Comparison of ENCODE assay signal across 16 cellular contexts in the genomic region with DNA sequence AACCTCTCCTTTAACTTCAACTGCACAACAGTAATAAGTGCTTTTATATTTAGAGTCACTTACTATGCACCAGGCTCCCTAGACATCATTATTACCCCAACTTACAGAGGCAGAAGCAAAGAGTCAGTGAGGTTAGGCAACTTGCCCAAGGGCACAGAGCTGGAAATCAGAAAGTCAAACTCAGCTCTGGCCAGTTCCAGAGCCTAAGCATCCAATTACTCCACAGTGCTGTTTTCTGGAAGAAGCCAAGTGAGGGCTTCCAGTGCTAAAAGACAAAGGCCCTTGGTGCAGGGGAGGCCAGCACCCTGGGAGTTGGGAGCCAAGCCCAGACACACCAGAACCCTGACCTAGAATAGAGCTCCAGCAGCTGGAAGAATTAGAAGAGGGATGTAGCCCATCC. TPM values are rescaled to one million over a fixed set of nuclear protein-coding genes. Genes with fewer than 3 reads are reported as not detected.
DNase-seq lines count a peak whose midpoint lies in the region; ATAC-seq and TF ChIP-seq lines count a peak whose summit lies in the region.
"Had no signal": no experiment of that assay in that cellular context is flagged by ENCODE, and none has a peak within 500 bp of the region (broad histone marks: within the 10 kb centered on the region; RNA-seq: fewer than 3 reads in every experiment).

No MANE protein-coding gene starts in this region.

- no peak overlapping the region for H3K27ac Mint-ChIP-seq in mesothelial cell of epicardium
- H3K27ac Mint-ChIP-seq: CD4-positive, CD25-positive, alpha-beta regulatory T cell; HFFc6 had no signal

- H2BK20ac ChIP-seq in IMR-90 (ENCODE audit: low read depth, low read length): no peak overlapping the region

- no peaks in the 10 kb centered on the region for H4K20me1 ChIP-seq in IMR-90 (ENCODE audit: insufficient read depth, low read length)
- H4K20me1 ChIP-seq: BLaER1 had no signal

- POLR2A ChIA-PET in IMR-90 (lab: Charles Lee; ENCODE audit: unreplicated experiment): no interaction called here

- H3K4ac ChIP-seq in IMR-90 (ENCODE audit: low read depth, low read length): no peak overlapping the region

- no peaks in the 10 kb centered on the region for H3K79me1 ChIP-seq in IMR-90 (ENCODE audit: low read depth in 1 of 2, low read length in 2 of 2)

- H3K4me2 ChIP-seq in IMR-90 (ENCODE audit: low read depth, low read length): no peak overlapping the region
- H3K4me2 ChIP-seq: BLaER1 had no signal

- in situ Hi-C loops in IMR-90 (cut with MboI; ENCODE audit: low sequenced_read_pairs): no loop called here

- H3K27me3 ChIP-seq in IMR-90 (ENCODE audit: control insufficient read depth, insufficient read depth, low read length): peaks cover 3% of the 10 kb centered on the region; the same call in 1 of the 2 replicates
- H3K27me3 ChIP-seq: BLaER1 had no signal

- CTCF ChIA-PET in IMR-90 (lab: Yijun Ruan, JAX): interaction anchor here (0.6 kb wide), 1 partner anchor 1134 kb away, joined by 5 read pairs; no protein-coding TSS in a partner anchor

- H3K4me1 Mint-ChIP-seq in mesothelial cell of epicardium: peaks cover 11% of the 10 kb centered on the region
- H3K4me1 Mint-ChIP-seq: CD4-positive, CD25-positive, alpha-beta regulatory T cell had no signal

- TF ChIP-seq POLR2A in IMR-90 (IDR thresholded peaks at IDR 0.05; ENCODE audit: low read depth, low read length): no peak

- H3K9me3 ChIP-seq in IMR-90 (ENCODE audit: control insufficient read depth, insufficient read depth, low read length): no peaks in the 10 kb centered on the region

- H3K4me3 ChIP-seq in IMR-90 (ENCODE audit: insufficient read depth, low read depth, low read length) (no peak overlapping the region), coronary artery (no peak overlapping the region)
- H3K4me3 ChIP-seq: BLaER1, GM12878 had no signal

- H3K27me3 Mint-ChIP-seq in mesothelial cell of epicardium (ENCODE audit: low read depth): peaks cover 11% of the 10 kb centered on the region
- H3K27me3 Mint-ChIP-seq: CD4-positive, CD25-positive, alpha-beta regulatory T cell had no signal

- H3K4me3 Mint-ChIP-seq in mesothelial cell of epicardium: no peak overlapping the region
- H3K4me3 Mint-ChIP-seq: CD4-positive, CD25-positive, alpha-beta regulatory T cell; HFFc6 had no signal

- no peak overlapping the region for H2BK5ac ChIP-seq in IMR-90 (ENCODE audit: low read depth, low read length, poor library complexity, severe bottlenecking)

- TF ChIP-seq RAD21 in IMR-90 (IDR thresholded peaks at IDR 0.05; ENCODE audit: low read length): no peak

- no peaks in the 10 kb centered on the region; the same call in 1 of the 2 replicates for H3K9me1 ChIP-seq in IMR-90 (ENCODE audit: insufficient read depth, low read length)

- H3K9ac ChIP-seq in IMR-90 (ENCODE audit: low read depth, low read length): no peak overlapping the region
- H3K9ac ChIP-seq: BLaER1 had no signal

- H4K5ac ChIP-seq in IMR-90 (ENCODE audit: low read depth, low read length): no peak overlapping the region

- H3K27ac ChIP-seq in IMR-90 (ENCODE audit: insufficient read depth, low read length): no peak overlapping the region
- no peak overlapping the region for H3K27ac ChIP-seq in coronary artery
- H3K27ac ChIP-seq: BLaER1, HL-60 had no signal

- peaks cover 3% of the 10 kb centered on the region for H3K36me3 Mint-ChIP-seq in mesothelial cell of epicardium

- DNase-seq in AG09319 (ENCODE audit: extremely low read depth, low read depth) (peak; percentile 27), IMR-90 (no peak), coronary artery (ENCODE audit: low spot score) (peak; percentile 29), pons (ENCODE audit: low spot score) (peak; percentile 37), AG08396 (ENCODE audit: low spot score) (no peak), mesothelial cell of epicardium (ENCODE audit: low spot score in 2 of 2, unreplicated experiment in 2 of 2) (no peak)
- DNase-seq: CD4-positive, CD25-positive, alpha-beta regulatory T cell; DMS53; HCEC 1CT; HFFc6; KBM-7 had no signal

- no peak overlapping the region for H4K91ac ChIP-seq in IMR-90 (ENCODE audit: insufficient read depth, low read depth, low read length)

- dilution Hi-C loops in IMR-90 (cut with HindIII; ENCODE audit: low sequenced_read_pairs, unreplicated experiment): no loop called here

- H2AK9ac ChIP-seq in IMR-90 (replicated peaks; ENCODE audit: low read depth, low read length, poor library complexity): no peak overlapping the region

- no peak overlapping the region for H4K8ac ChIP-seq in IMR-90 (ENCODE audit: low read depth in 2 of 2, low read length in 2 of 2)

- peaks cover 7% of the 10 kb centered on the region for H3K9me3 Mint-ChIP-seq in mesothelial cell of epicardium

- no peak overlapping the region for H3K18ac ChIP-seq in IMR-90 (ENCODE audit: low read depth, low read length)

- no peak overlapping the region for H2AK5ac ChIP-seq in IMR-90 (ENCODE audit: low read depth, low read length)

- ATAC-seq in IMR-90 (ENCODE audit: low read depth) (peak; percentile 56), GM21717 (IDR thresholded peaks at IDR 0.05; ENCODE audit: unreplicated experiment) (no peak), GM21526 (IDR thresholded peaks at IDR 0.05; ENCODE audit: low FRiP score, unreplicated experiment) (no peak)
- ATAC-seq: GM12878 had no signal

- BruUV-seq in IMR-90 (replicated peaks; lab: Mats Ljungman, UMichigan): no TSS peak

- TF ChIP-seq CTCF in AG09319 (IDR thresholded peaks at IDR 0.05; ENCODE audit: low read depth, low read length): no peak
- TF ChIP-seq CTCF in IMR-90 (conservative IDR thresholded peaks at IDR 0.05; ENCODE audit: low read depth, low read length): no peak
- no peak for TF ChIP-seq CTCF in coronary artery (IDR thresholded peaks at IDR 0.05)
- no peak for TF ChIP-seq CTCF in mesothelial cell of epicardium (IDR thresholded peaks at IDR 0.05; ENCODE audit: unreplicated experiment)

- H3K14ac ChIP-seq in IMR-90 (replicated peaks; ENCODE audit: low read depth, low read length): no peak overlapping the region

- H3K56ac ChIP-seq in IMR-90 (ENCODE audit: extremely low read depth, insufficient read depth, low read length): no peak overlapping the region

- intact Hi-C loops in IMR-90 (cut with micrococcal nuclease): no loop called here

- no peak overlapping the region for H2AFZ ChIP-seq in IMR-90 (replicated peaks; ENCODE audit: low read length, poor library complexity)

- no peak overlapping the region for H2BK15ac ChIP-seq in IMR-90 (ENCODE audit: low read depth, low read length)

- H3K4me1 ChIP-seq in IMR-90 (ENCODE audit: control insufficient read depth, insufficient read depth, low read length): no peaks in the 10 kb centered on the region; the same call in 1 of the 2 replicates

- no peak overlapping the region for H2BK120ac ChIP-seq in IMR-90 (ENCODE audit: low read depth, low read length)

- H3K36me3 ChIP-seq in IMR-90 (ENCODE audit: control insufficient read depth, insufficient read depth, low read length): no peaks in the 10 kb centered on the region
- H3K36me3 ChIP-seq: BLaER1 had no signal

- no peak overlapping the region for H3K23ac ChIP-seq in IMR-90 (ENCODE audit: low read depth, low read length)

TF ChIP-seq in IMR-90, 13 proteins besides CTCF, POLR2A, EP300 and RAD21:
- TF ChIP-seq MXI1 (IDR thresholded peaks at IDR 0.05; ENCODE audit: borderline replicate concordance, low read depth, low read length): no peak
- TF ChIP-seq BHLHE40 (IDR thresholded peaks at IDR 0.05; ENCODE audit: low read depth, low read length): no peak
- TF ChIP-seq MAZ (IDR thresholded peaks at IDR 0.05; ENCODE audit: borderline replicate concordance, low read depth, low read length): no peak
TF ChIP-seq in IMR-90: peak in this region for 0.

RNA-seq across cellular contexts. Expression of a gene that starts 40.2 kb away (rescaled TPM):
- total RNA-seq in IMR-90 (2012; rRNA removed): 0.18 and 0.56 TPM in 2 replicates
- polyA plus RNA-seq in IMR-90 (2012; rRNA removed): 1.1 TPM in 2 replicates
- polyA plus RNA-seq in IMR-90 (2012; cell fraction: cytosol; rRNA removed): 0.34 and 0.87 TPM in 2 replicates
- 1.5 and 2.4 TPM in 2 replicates for polyA plus RNA-seq in IMR-90 (2012; cell fraction: nucleus; rRNA removed; ENCODE audit: low replicate concordance)
- total RNA-seq in mesothelial cell of epicardium: 3.5 to 3.9 TPM (median 3.8 TPM) in 3 replicates

RNA-seq across cellular contexts. Expression of a gene that starts 40.4 kb away (rescaled TPM):
- 4.7 and 5.0 TPM in 2 replicates for total RNA-seq in IMR-90 (2012; rRNA removed)
- polyA plus RNA-seq in IMR-90 (2012; rRNA removed): 2.4 and 3.9 TPM in 2 replicates
- polyA plus RNA-seq in IMR-90 (2012; cell fraction: cytosol; rRNA removed): 1.0 and 1.4 TPM in 2 replicates
- 17.7 and 19.8 TPM in 2 replicates for polyA plus RNA-seq in IMR-90 (2012; cell fraction: nucleus; rRNA removed; ENCODE audit: low replicate concordance)
- 8.2 to 9.4 TPM (median 8.6 TPM) in 3 replicates for total RNA-seq in mesothelial cell of epicardium

Comparison
In these comparisons a context has a peak if more than half of its experiments do, and no peak if none do; other contexts are left out.
1. DNase-seq: peak in AG09319 (single experiment), coronary artery (single experiment) and pons (single experiment); none in IMR-90 (single experiment), AG08396 (single experiment) and mesothelial cell of epicardium (0 of 2).